In the genomic region with DNA sequence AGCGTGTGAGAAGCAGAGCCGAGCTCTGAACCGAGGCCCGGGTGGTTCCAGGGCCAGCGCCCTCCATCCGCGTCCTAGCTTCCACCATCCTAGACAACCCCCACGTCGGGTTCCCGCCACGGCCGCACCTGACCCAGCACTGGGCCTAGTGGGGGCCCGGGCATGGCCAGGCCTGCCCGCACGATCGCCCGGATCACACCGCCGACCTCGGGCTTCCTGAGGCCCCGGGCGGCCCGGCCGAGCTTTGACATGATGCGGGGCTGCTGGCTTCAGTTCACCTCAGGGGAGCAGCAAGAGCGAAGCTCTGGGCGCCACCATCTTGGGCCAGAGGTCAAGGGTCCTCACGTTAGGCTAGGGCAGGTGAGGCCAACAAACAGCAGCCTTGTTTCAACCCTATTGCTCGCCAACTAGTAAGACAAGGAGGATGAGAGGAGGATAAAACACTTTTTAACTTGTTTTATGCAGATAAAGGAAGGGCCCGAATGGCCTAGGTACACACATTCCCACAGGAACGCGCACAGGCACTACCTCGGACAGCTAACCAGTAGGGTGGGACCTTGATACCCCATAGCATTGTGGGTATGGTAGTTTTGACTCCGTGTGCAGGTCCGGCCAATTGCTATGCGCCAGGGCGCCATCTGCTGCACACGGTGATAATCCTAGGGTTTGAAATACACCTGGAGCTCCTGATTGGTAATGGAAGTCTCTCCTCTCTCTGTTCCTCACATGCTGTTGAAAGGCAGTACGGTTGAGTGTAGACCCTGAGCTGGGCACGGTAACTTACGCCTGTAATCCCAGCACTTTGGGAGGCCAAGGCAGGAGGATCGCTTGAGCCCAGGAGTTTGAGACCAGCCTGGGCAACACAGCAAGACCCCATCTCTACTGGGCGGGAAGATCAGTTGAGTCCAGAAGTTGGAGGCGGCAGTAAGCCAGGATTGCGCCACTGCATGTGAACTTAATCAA, we compare ENCODE assay signal across 8 cellular contexts. TPM values are rescaled to one million over a fixed set of nuclear protein-coding genes. Genes with fewer than 3 reads are reported as not detected.
DNase-seq lines count a peak whose midpoint lies in the region; ATAC-seq, FAIRE-seq and TF ChIP-seq lines count a peak whose summit lies in the region.

Gene MRPL11 (minus strand): TSS at position 345 of the 963 bp plus-strand sequence. CDS start 94 bp downstream, at position 251.

- DNase-seq in NCI-H1436 treated with DMSO at 0.1 percent for 48 hours (lab: John Stamatoyannopoulos, UW) = peak; percentile 78
- DNase-seq in T-helper 1 cell = peak; percentile 64 to 91 (median 79)
- peak; percentile 92 for DNase-seq in amniotic epithelial cell (ENCODE audit: low read depth)
- peak; percentile 88 for DNase-seq in left ventricle myocardium inferior
- peak; percentile 91 for DNase-seq in prostate gland (ENCODE audit: low spot score)
- DNase-seq in urothelium cell line (ENCODE audit: low spot score) = peak; percentile 94

- H3K27ac ChIP-seq in left ventricle myocardium inferior (replicated peaks) = peak within 1 kb of the TSS; percentile 90
- peak within 1 kb of the TSS; percentile 81 to 83 for H3K27ac ChIP-seq in prostate gland

- H3K4me1 ChIP-seq in left ventricle myocardium inferior (peaks cover 15% of the 10 kb centered on the region), prostate gland (replicated peaks) (no peaks in the 10 kb centered on the region)

- peak; percentile 88 for ATAC-seq in HG02840 (IDR thresholded peaks at IDR 0.05; ENCODE audit: low FRiP score, unreplicated experiment)

- intact Hi-C loops in left ventricle myocardium inferior (cut with micrococcal nuclease) = no loop called here
- intact Hi-C loops in prostate gland (cut with DNase I) = loop anchor here (2.0 kb wide), 1 partner anchor 30 kb away; no protein-coding TSS in a partner anchor

- H3K9me3 ChIP-seq in left ventricle myocardium inferior (replicated peaks) (peaks cover 14% of the 10 kb centered on the region), prostate gland (no peaks in the 10 kb centered on the region)

- peak; percentile 82 for FAIRE-seq in urothelium cell line (lab: Jason Lieb, UNC)

- H3K36me3 ChIP-seq in left ventricle myocardium inferior = peaks cover 28% of the 10 kb centered on the region
- H3K36me3 ChIP-seq in prostate gland = no peaks in the 10 kb centered on the region

- WGBS in prostate gland = 6% methylated on average over 45 of the region's 45 CpGs

- H3K27me3 ChIP-seq in left ventricle myocardium inferior (ENCODE audit: low read depth) (no peaks in the 10 kb centered on the region), prostate gland (replicated peaks; ENCODE audit: insufficient read depth) (no peaks in the 10 kb centered on the region)

- TF ChIP-seq CTCF in GM12875 (IDR thresholded peaks at IDR 0.05; ENCODE audit: borderline replicate concordance, insufficient read depth, low read depth, low read length) = peak; percentile 73
- peak; percentile 71 for TF ChIP-seq CTCF in left ventricle myocardium inferior (IDR thresholded peaks at IDR 0.05; ENCODE audit: borderline replicate concordance)
- peak; percentile 28 to 81 (median 74) for TF ChIP-seq CTCF in prostate gland (IDR thresholded peaks at IDR 0.05)

- H3K4me3 ChIP-seq in GM12875 (ENCODE audit: low read depth, low read length) = peak within 1 kb of the TSS; percentile 97
- peak within 1 kb of the TSS; percentile 86 for H3K4me3 ChIP-seq in left ventricle myocardium inferior
- H3K4me3 ChIP-seq in prostate gland = peak within 1 kb of the TSS; percentile 78 to 81

- TF ChIP-seq POLR2A in prostate gland (IDR thresholded peaks at IDR 0.05) = no peak

RNA-seq across cellular contexts. Expression of gene MRPL11, which starts in this region (rescaled TPM):
- total RNA-seq in left ventricle myocardium inferior (53.8 TPM), prostate gland (10 to 100 TPM; 44.2 to 51.2 TPM)

Comparison
In these comparisons a context has a peak if more than half of its experiments do, and no peak if none do; other contexts are left out.
1. Peak in every context shown above with its lines: DNase-seq, ATAC-seq, H3K4me3 ChIP-seq and H3K27ac ChIP-seq.